8 cellular contexts compared by ENCODE assay signal in the genomic region with DNA sequence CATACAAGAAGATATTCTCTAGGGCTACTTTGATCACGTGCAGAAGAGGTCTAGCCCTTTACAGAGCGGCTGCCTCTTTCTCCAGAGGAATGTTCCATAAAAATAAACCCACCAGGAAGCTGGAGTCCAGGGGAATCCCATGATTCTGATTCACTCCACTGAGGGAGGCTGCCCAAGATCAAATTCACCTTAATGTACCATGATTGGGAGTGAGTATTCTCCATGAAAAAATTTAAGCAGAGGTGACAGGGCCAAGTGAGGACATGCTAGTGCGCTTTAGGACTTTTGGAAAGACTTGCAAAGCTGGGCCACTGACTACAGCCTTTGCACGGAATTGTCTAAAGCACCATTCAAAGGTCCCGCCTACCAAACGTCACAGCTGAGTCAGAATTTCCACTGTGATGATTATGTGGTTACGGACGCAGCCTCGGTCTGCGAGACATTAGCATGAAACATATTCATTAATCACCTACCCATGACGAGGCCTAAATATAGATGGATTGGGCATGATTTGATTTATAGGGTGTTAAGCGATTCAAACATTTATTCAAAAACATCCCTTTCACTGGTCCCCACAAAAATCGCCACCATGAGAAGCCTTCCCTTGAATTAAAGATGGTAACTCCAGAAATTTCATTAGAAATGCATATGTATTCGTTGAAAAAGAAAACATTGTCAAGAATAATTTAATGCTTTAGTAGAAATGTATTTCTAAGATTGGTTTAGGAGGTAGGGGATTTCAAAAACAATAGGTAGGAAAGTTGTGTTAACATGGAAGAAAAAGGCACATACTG.
DNase-seq lines count a peak whose midpoint lies in the region; ATAC-seq and TF ChIP-seq lines count a peak whose summit lies in the region.

No MANE protein-coding gene starts in this region.

- H3K36me3 Mint-ChIP-seq in activated T-cell treated with anti-CD3 and anti-CD28 coated beads, Interleukin-2, amount 50 U/mL, for 4 hours (ENCODE audit: insufficient read depth) = no peaks in the 10 kb centered on the region
- H3K36me3 Mint-ChIP-seq in WTC11 = no peaks in the 10 kb centered on the region
- no peaks in the 10 kb centered on the region for H3K36me3 Mint-ChIP-seq in activated CD4-positive, alpha-beta T cell treated with anti-CD3 and anti-CD28 coated beads, Interleukin-2, amount 10 ng/mL, durations not matched to agents 24 days and 14 days (ENCODE audit: low read depth)

- no peaks in the 10 kb centered on the region for H3K9me3 Mint-ChIP-seq in activated T-cell treated with anti-CD3 and anti-CD28 coated beads, Interleukin-2, amount 50 U/mL, for 4 hours
- no peaks in the 10 kb centered on the region for H3K9me3 Mint-ChIP-seq in WTC11
- H3K9me3 Mint-ChIP-seq in activated CD4-positive, alpha-beta T cell treated with anti-CD3 and anti-CD28 coated beads, Interleukin-2, amount 10 ng/mL, durations not matched to agents 24 days and 14 days = no peaks in the 10 kb centered on the region

- CTCF ChIA-PET in WTC11 (lab: Charles Lee) = no interaction called here

- DNase-seq in activated T-cell treated with anti-CD3 and anti-CD28 coated beads, Interleukin-2, amount 50 U/mL, for 4 hours = peak; percentile 9
- DNase-seq in non-pigmented ciliary epithelial cell (ENCODE audit: low read depth) (peak; percentile 95), WTC11 (ENCODE audit: low spot score) (no peak), SK-N-DZ (ENCODE audit: low spot score) (no peak), substantia nigra (lab: John Stamatoyannopoulos, UW) (no peak)
- no peak for DNase-seq in activated CD4-positive, alpha-beta T cell treated with anti-CD3 and anti-CD28 coated beads, Interleukin-2, amount 10 ng/mL, durations not matched to agents 24 days and 14 days

- no peaks in the 10 kb centered on the region for H3K4me1 Mint-ChIP-seq in activated T-cell treated with anti-CD3 and anti-CD28 coated beads, Interleukin-2, amount 50 U/mL, for 4 hours (ENCODE audit: low read depth)
- peaks cover 11% of the 10 kb centered on the region for H3K4me1 Mint-ChIP-seq in WTC11
- no peaks in the 10 kb centered on the region for H3K4me1 Mint-ChIP-seq in activated CD4-positive, alpha-beta T cell treated with anti-CD3 and anti-CD28 coated beads, Interleukin-2, amount 10 ng/mL, durations not matched to agents 24 days and 14 days

- H3K27me3 Mint-ChIP-seq in activated T-cell treated with anti-CD3 and anti-CD28 coated beads, Interleukin-2, amount 50 U/mL, for 4 hours (ENCODE audit: low read depth) = no peaks in the 10 kb centered on the region
- H3K27me3 Mint-ChIP-seq in WTC11 (ENCODE audit: low read depth) = no peaks in the 10 kb centered on the region
- H3K27me3 Mint-ChIP-seq in activated CD4-positive, alpha-beta T cell treated with anti-CD3 and anti-CD28 coated beads, Interleukin-2, amount 10 ng/mL, durations not matched to agents 24 days and 14 days = peaks cover 5% of the 10 kb centered on the region

- no peak overlapping the region for H3K27ac Mint-ChIP-seq in WTC11
- no peak overlapping the region for H3K27ac Mint-ChIP-seq in activated CD4-positive, alpha-beta T cell treated with anti-CD3 and anti-CD28 coated beads, Interleukin-2, amount 10 ng/mL, durations not matched to agents 24 days and 14 days

- intact Hi-C loops in activated CD4-positive, alpha-beta T cell treated with anti-CD3 and anti-CD28 coated beads, Interleukin-2, amount 10 ng/mL, durations not matched to agents 24 days and 14 days (cut with micrococcal nuclease) = no loop called here

- ATAC-seq in GM18511 (IDR thresholded peaks at IDR 0.05; ENCODE audit: unreplicated experiment) = peak; percentile 87
- peak; percentile 45 for ATAC-seq in HG03159 (IDR thresholded peaks at IDR 0.05; ENCODE audit: unreplicated experiment)
- ATAC-seq in activated T-cell treated with anti-CD3 and anti-CD28 coated beads, Interleukin-2, amount 50 U/mL, for 4 hours = no peak
- ATAC-seq in WTC11 = no peak

- POLR2A ChIA-PET in WTC11 (lab: Charles Lee) = no interaction called here

- no peak for TF ChIP-seq CTCF in WTC11 (IDR thresholded peaks at IDR 0.05)

- H3K4me3 Mint-ChIP-seq in activated T-cell treated with anti-CD3 and anti-CD28 coated beads, Interleukin-2, amount 50 U/mL, for 4 hours = no peak overlapping the region
- no peak overlapping the region for H3K4me3 Mint-ChIP-seq in WTC11
- H3K4me3 Mint-ChIP-seq in activated CD4-positive, alpha-beta T cell treated with anti-CD3 and anti-CD28 coated beads, Interleukin-2, amount 10 ng/mL, durations not matched to agents 24 days and 14 days = no peak overlapping the region

- no peak overlapping the region for H3K27ac ChIP-seq in substantia nigra (ENCODE audit: low read depth, low read length, poor library complexity, severe bottlenecking)

TF ChIP-seq in WTC11, 78 proteins besides CTCF, POLR2A, EP300 and RAD21 (continues in another document):
- TF ChIP-seq GRHL2 (CRISPR knock-in tag; IDR thresholded peaks at IDR 0.05; ENCODE audit: insufficient replicate concordance, severe bottlenecking) (no peak), ZNF671 (CRISPR knock-in tag; IDR thresholded peaks at IDR 0.05) (no peak), GTF2I (CRISPR knock-in tag; conservative IDR thresholded peaks at IDR 0.05) (no peak), MAX (CRISPR knock-in tag; IDR thresholded peaks at IDR 0.05) (no peak), HMGA2 (CRISPR knock-in tag; IDR thresholded peaks at IDR 0.05) (no peak), JAZF1 (CRISPR knock-in tag; IDR thresholded peaks at IDR 0.05) (no peak), ZNF232 (CRISPR knock-in tag; IDR thresholded peaks at IDR 0.05) (no peak), CDX4 (CRISPR knock-in tag; IDR thresholded peaks at IDR 0.05; ENCODE audit: borderline replicate concordance) (no peak), ZNF396 (CRISPR knock-in tag; IDR thresholded peaks at IDR 0.05; ENCODE audit: borderline replicate concordance) (no peak)
- TF ChIP-seq, protein P1, sequence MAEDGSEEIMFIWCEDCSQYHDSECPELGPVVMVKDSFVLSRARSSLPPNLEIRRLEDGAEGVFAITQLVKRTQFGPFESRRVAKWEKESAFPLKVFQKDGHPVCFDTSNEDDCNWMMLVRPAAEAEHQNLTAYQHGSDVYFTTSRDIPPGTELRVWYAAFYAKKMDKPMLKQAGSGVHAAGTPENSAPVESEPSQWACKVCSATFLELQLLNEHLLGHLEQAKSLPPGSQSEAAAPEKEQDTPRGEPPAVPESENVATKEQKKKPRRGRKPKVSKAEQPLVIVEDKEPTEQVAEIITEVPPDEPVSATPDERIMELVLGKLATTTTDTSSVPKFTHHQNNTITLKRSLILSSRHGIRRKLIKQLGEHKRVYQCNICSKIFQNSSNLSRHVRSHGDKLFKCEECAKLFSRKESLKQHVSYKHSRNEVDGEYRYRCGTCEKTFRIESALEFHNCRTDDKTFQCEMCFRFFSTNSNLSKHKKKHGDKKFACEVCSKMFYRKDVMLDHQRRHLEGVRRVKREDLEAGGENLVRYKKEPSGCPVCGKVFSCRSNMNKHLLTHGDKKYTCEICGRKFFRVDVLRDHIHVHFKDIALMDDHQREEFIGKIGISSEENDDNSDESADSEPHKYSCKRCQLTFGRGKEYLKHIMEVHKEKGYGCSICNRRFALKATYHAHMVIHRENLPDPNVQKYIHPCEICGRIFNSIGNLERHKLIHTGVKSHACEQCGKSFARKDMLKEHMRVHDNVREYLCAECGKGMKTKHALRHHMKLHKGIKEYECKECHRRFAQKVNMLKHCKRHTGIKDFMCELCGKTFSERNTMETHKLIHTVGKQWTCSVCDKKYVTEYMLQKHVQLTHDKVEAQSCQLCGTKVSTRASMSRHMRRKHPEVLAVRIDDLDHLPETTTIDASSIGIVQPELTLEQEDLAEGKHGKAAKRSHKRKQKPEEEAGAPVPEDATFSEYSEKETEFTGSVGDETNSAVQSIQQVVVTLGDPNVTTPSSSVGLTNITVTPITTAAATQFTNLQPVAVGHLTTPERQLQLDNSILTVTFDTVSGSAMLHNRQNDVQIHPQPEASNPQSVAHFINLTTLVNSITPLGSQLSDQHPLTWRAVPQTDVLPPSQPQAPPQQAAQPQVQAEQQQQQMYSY (CRISPR knock-in tag; IDR thresholded peaks at IDR 0.05) = no peak
- TF ChIP-seq, protein P2, sequence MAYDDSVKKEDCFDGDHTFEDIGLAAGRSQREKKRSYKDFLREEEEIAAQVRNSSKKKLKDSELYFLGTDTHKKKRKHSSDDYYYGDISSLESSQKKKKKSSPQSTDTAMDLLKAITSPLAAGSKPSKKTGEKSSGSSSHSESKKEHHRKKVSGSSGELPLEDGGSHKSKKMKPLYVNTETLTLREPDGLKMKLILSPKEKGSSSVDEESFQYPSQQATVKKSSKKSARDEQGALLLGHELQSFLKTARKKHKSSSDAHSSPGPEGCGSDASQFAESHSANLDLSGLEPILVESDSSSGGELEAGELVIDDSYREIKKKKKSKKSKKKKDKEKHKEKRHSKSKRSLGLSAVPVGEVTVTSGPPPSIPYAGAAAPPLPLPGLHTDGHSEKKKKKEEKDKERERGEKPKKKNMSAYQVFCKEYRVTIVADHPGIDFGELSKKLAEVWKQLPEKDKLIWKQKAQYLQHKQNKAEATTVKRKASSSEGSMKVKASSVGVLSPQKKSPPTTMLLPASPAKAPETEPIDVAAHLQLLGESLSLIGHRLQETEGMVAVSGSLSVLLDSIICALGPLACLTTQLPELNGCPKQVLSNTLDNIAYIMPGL (CRISPR knock-in tag; IDR thresholded peaks at IDR 0.05) = no peak
- TF ChIP-seq, protein P3, sequence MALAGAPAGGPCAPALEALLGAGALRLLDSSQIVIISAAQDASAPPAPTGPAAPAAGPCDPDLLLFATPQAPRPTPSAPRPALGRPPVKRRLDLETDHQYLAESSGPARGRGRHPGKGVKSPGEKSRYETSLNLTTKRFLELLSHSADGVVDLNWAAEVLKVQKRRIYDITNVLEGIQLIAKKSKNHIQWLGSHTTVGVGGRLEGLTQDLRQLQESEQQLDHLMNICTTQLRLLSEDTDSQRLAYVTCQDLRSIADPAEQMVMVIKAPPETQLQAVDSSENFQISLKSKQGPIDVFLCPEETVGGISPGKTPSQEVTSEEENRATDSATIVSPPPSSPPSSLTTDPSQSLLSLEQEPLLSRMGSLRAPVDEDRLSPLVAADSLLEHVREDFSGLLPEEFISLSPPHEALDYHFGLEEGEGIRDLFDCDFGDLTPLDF (CRISPR knock-in tag; IDR thresholded peaks at IDR 0.05) = no peak

Comparison
In these comparisons a context has a peak if more than half of its experiments do, and no peak if none do; other contexts are left out.
1. ATAC-seq: peak in GM18511 (single experiment) and HG03159 (single experiment); none in activated T-cell treated with anti-CD3 and anti-CD28 coated beads, Interleukin-2, amount 50 U/mL, for 4 hours (0 of 2) and WTC11 (single experiment).
2. DNase-seq: peak in activated T-cell treated with anti-CD3 and anti-CD28 coated beads, Interleukin-2, amount 50 U/mL, for 4 hours (single experiment) and non-pigmented ciliary epithelial cell (single experiment); none in WTC11 (single experiment), SK-N-DZ (single experiment), substantia nigra (0 of 49) and activated CD4-positive, alpha-beta T cell treated with anti-CD3 and anti-CD28 coated beads, Interleukin-2, amount 10 ng/mL, durations not matched to agents 24 days and 14 days (single experiment).